8 cellular contexts compared by ENCODE assay signal in the genomic region with DNA sequence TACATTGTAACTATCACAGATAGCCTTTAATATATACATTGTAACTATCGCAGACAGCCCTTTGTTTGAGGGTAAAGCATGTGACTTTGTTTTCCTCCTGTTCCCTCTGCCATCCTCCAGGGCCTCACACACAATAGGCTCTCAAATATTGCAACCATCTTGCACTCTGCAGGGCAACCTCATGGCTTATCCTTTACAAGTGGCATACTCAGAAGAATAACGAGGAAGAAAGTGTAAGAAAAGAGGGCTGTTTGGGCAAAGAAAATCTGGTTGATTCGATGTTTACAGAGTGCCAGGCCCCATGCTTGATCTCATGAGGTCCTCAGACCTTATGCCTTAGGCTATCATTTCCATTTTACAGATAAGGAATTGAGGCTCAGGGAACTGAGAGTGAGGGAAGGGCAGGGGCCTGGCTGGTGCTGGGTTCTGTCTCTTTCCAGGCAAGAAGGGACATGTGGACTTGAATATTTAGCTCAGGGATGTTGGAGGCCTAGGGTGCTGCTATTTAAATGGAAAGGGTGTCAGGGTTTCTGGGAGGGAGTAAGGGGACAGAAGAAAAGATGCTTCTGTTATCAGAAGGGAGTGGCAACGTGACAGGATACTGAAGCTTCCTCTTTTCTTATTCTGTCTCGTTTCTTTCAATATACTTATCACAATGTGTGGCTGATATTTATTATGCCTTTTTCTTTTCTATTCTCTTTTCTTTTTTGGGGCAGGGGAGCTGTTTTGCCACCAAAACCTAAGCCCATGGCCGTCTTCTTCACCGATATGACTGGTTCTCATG. TPM values are rescaled to one million over a fixed set of nuclear protein-coding genes. Genes with fewer than 3 reads are reported as not detected.
A peak's percentile ranks its signal among the peaks of the same experiment; 100 is the strongest.
DNase-seq lines count a peak whose midpoint lies in the region; ATAC-seq, FAIRE-seq and TF ChIP-seq lines count a peak whose summit lies in the region.

No MANE protein-coding gene starts in this region.

- H3K36me3 ChIP-seq in heart right ventricle, result no peaks in the 10 kb centered on the region
- no peaks in the 10 kb centered on the region for H3K36me3 ChIP-seq in left lung
- H3K36me3 ChIP-seq in urinary bladder (ENCODE audit: insufficient read depth), result no peaks in the 10 kb centered on the region

- H3K27me3 ChIP-seq in heart right ventricle (peaks cover 0 to 10% (median 0%) of the 10 kb centered on the region in 7 donors), left lung (peaks cover 0 to 12% of the 10 kb centered on the region in 2 donors)

- H3K4me1 ChIP-seq in heart right ventricle (peaks cover 11 to 37% (median 35%) of the 10 kb centered on the region in 9 donors), left lung (peaks cover 16 to 33% of the 10 kb centered on the region in 2 donors), urinary bladder (ENCODE audit: insufficient read depth) (peaks cover 4% of the 10 kb centered on the region)

- H3K27ac Mint-ChIP-seq in activated CD8-positive, alpha-beta T cell treated with anti-CD3 and anti-CD28 coated beads, Interleukin-2, amount 10 ng/mL, durations not matched to agents 7 days and 5 days, result peak overlapping the region; percentile 93

- H3K4me1 Mint-ChIP-seq in activated CD8-positive, alpha-beta T cell treated with anti-CD3 and anti-CD28 coated beads, Interleukin-2, amount 10 ng/mL, durations not matched to agents 7 days and 5 days (ENCODE audit: low read depth), result peaks cover 31% of the 10 kb centered on the region

- no peak for DNase-seq in heart right ventricle
- no peak for DNase-seq in Right ventricle myocardium inferior (ENCODE audit: missing footprints)
- no peak for DNase-seq in activated CD8-positive, alpha-beta T cell treated with anti-CD3 and anti-CD28 coated beads, Interleukin-2, amount 10 ng/mL, durations not matched to agents 7 days and 5 days
- DNase-seq in left lung, result no peak
- DNase-seq in HTR-8/SVneo (ENCODE audit: insufficient read length, low spot score), result no peak
- DNase-seq in glomerular visceral epithelial cell (ENCODE audit: extremely low spot score), result no peak

- FAIRE-seq in HTR-8/SVneo (lab: Jason Lieb, UNC), result no peak

- H3K36me3 Mint-ChIP-seq in activated CD8-positive, alpha-beta T cell treated with anti-CD3 and anti-CD28 coated beads, Interleukin-2, amount 10 ng/mL, durations not matched to agents 7 days and 5 days (ENCODE audit: low read depth), result peaks cover 11% of the 10 kb centered on the region

- peak overlapping the region; percentile 95 for H3K4me3 Mint-ChIP-seq in activated CD8-positive, alpha-beta T cell treated with anti-CD3 and anti-CD28 coated beads, Interleukin-2, amount 10 ng/mL, durations not matched to agents 7 days and 5 days

- H3K27me3 Mint-ChIP-seq in activated CD8-positive, alpha-beta T cell treated with anti-CD3 and anti-CD28 coated beads, Interleukin-2, amount 10 ng/mL, durations not matched to agents 7 days and 5 days (ENCODE audit: low read depth), result no peaks in the 10 kb centered on the region

- WGBS in heart right ventricle, 2 donors, result 40 to 44% methylated on average over 7 of the region's 7 CpGs
- 36% methylated on average over 7 of the region's 7 CpGs for WGBS in urinary bladder

- POLR2A ChIA-PET in activated CD8-positive, alpha-beta T cell treated with anti-CD3 and anti-CD28 coated beads, Interleukin-2, amount 10 ng/mL, durations not matched to agents 7 days and 5 days (lab: Charles Lee), result interaction anchor here (0.8 to 1.7 kb wide), 4 partner anchors 9 to 228 kb away, joined by 3 to 13 read pairs (median 8); a partner anchor contains a TSS

- TF ChIP-seq CTCF in heart right ventricle (IDR thresholded peaks at IDR 0.05) (no peak), left lung (IDR thresholded peaks at IDR 0.05) (no peak)

- H3K27ac ChIP-seq in heart right ventricle (peak overlapping the region in 3 of 10 donors; percentile 90 to 95 (median 92)), left lung (peak overlapping the region in 1 of 2 donors; percentile 92), urinary bladder (ENCODE audit: low read depth) (no peak overlapping the region)

- H3K9me3 Mint-ChIP-seq in activated CD8-positive, alpha-beta T cell treated with anti-CD3 and anti-CD28 coated beads, Interleukin-2, amount 10 ng/mL, durations not matched to agents 7 days and 5 days (ENCODE audit: insufficient read depth), result no peaks in the 10 kb centered on the region

- intact Hi-C loops in heart right ventricle (cut with DNase I) (loop anchor here in 1 of 10 donors (10.0 kb wide), 1 partner anchor 139 kb away; a partner anchor contains a TSS), Right ventricle myocardium inferior (cut with DNase I) (no loop called here), left lung (cut with DNase I) (no loop called here)

- no peak for ATAC-seq in heart right ventricle
- no peak for ATAC-seq in Right ventricle myocardium inferior
- no peak for ATAC-seq in activated CD8-positive, alpha-beta T cell treated with anti-CD3 and anti-CD28 coated beads, Interleukin-2, amount 10 ng/mL, durations not matched to agents 7 days and 5 days
- no peak for ATAC-seq in left lung
- ATAC-seq in GM21367 (IDR thresholded peaks at IDR 0.05; ENCODE audit: unreplicated experiment), result no peak

- H3K4me3 ChIP-seq in heart right ventricle (peak overlapping the region in 9 of 10 donors; percentile 71 to 97 (median 92)), left lung (peak overlapping the region; percentile 86 to 94), urinary bladder (ENCODE audit: low read depth, low read length) (peak overlapping the region; percentile 82)

- CTCF ChIA-PET in activated CD8-positive, alpha-beta T cell treated with anti-CD3 and anti-CD28 coated beads, Interleukin-2, amount 10 ng/mL, durations not matched to agents 7 days and 5 days (lab: Charles Lee), result interaction anchor here (0.9 to 2.0 kb wide), 7 partner anchors 8 to 731 kb away, joined by 3 to 39 read pairs (median 4); no protein-coding TSS in a partner anchor

- H3K9me3 ChIP-seq in heart right ventricle (no peaks in the 10 kb centered on the region), left lung (no peaks in the 10 kb centered on the region)

RNA-seq across cellular contexts. Expression of a gene that starts 1.1 kb away (rescaled TPM):
- total RNA-seq in heart right ventricle (10 to 100 TPM; 58.1 to 90.6 (median 74.1) TPM), Right ventricle myocardium inferior (73.1 TPM), left lung (10 to 100 TPM; 23.3 to 32.0 TPM), urinary bladder (27.5 TPM)
- polyA plus RNA-seq in heart right ventricle (10 to 100 TPM; 15.3 to 47.6 TPM), urinary bladder (34.3 TPM)
- 10 to 100 TPM; 50.7 to 52.4 TPM for total RNA-seq in activated CD8-positive, alpha-beta T cell treated with anti-CD3 and anti-CD28 coated beads, Interleukin-2, amount 10 ng/mL, durations not matched to agents 7 days and 5 days

RNA-seq across cellular contexts. Expression of a gene that starts 30.6 kb away (rescaled TPM):
- under 1 TPM in 5 of 10 donors, not detected in 5; 0.08 to 0.95 (median 0.27) TPM for total RNA-seq in heart right ventricle
- polyA plus RNA-seq in heart right ventricle, result under 1 TPM; 0.09 to 0.29 TPM
- 0.46 TPM for total RNA-seq in Right ventricle myocardium inferior
- under 1 TPM in 1 of 2 experiments, not detected in 1; 0.13 TPM for total RNA-seq in activated CD8-positive, alpha-beta T cell treated with anti-CD3 and anti-CD28 coated beads, Interleukin-2, amount 10 ng/mL, durations not matched to agents 7 days and 5 days
- 1 to 10 TPM; 1.2 to 2.4 TPM for total RNA-seq in left lung
- total RNA-seq in urinary bladder, result 0.37 TPM
- polyA plus RNA-seq in urinary bladder, result 0.19 TPM
